23 cellular contexts compared by ENCODE assay signal in genomic region chr4:39169426-39169825, GRCh38. TPM values are rescaled to one million over a fixed set of nuclear protein-coding genes. Genes with fewer than 3 reads are reported as not detected.
DNase-seq lines count a peak whose midpoint lies in the region; ATAC-seq, FAIRE-seq and TF ChIP-seq lines count a peak whose summit lies in the region.
"Had no signal": no experiment of that assay in that cellular context is flagged by ENCODE, and none has a peak within 500 bp of the region (broad histone marks: within the 10 kb centered on the region; RNA-seq: fewer than 3 reads in every experiment).

No MANE protein-coding gene starts in this region.

- H3K36me3 ChIP-seq in H1 (ENCODE audit: control insufficient read depth in 2 of 4, insufficient read depth in 4 of 4, low read length in 3 of 4) = no peaks in the 10 kb centered on the region
- H3K36me3 ChIP-seq in transverse colon = no peaks in the 10 kb centered on the region

- no peak overlapping the region for H3K4ac ChIP-seq in H1 (replicated peaks; ENCODE audit: insufficient read length, low read depth, low read length)

- H3K14ac ChIP-seq in H1 (ENCODE audit: insufficient read length) = no peak overlapping the region

- no peak for TF ChIP-seq POLR2A in H1 (IDR thresholded peaks at IDR 0.05; ENCODE audit: control extremely low read depth in 1 of 2, low read depth in 2 of 2, low read length in 2 of 2)
- no peak for TF ChIP-seq POLR2A in transverse colon (IDR thresholded peaks at IDR 0.05)

- in situ Hi-C loops in ACHN (cut with HindIII; ENCODE audit: low pct_ligation_motif_present, low pct_unique_long_range_greater_than_20kb, low sequenced_read_pairs) (no loop called here), transverse colon (cut with MboI; ENCODE audit: low pct_ligation_motif_present in 1 of 4, low pct_unique_long_range_greater_than_20kb in 1 of 4, low sequenced_read_pairs in 3 of 4) (no loop called here)

- H4K20me1 ChIP-seq in H1 (replicated peaks in 1 of 2; ENCODE audit: control insufficient read depth in 1 of 2, insufficient read depth in 2 of 2, low read length in 2 of 2) = no peaks in the 10 kb centered on the region

- intact Hi-C loops in transverse colon (cut with DNase I; ENCODE audit: low total_unique reads) = no loop called here

- H3K4me3 ChIP-seq in H1 (ENCODE audit: extremely low read depth in 1 of 4, insufficient read depth in 2 of 4, low read depth in 3 of 4, low read length in 4 of 4) (no peak overlapping the region), transverse colon (no peak overlapping the region)
- H3K4me3 ChIP-seq: coronary artery had no signal

- WGBS in H1 (ENCODE audit: extremely low coverage in 1 of 2, insufficient coverage in 1 of 2, insufficient read length in 1 of 2, insufficient replicate concordance in 2 of 2, low coverage in 1 of 2, low lambda C conversion rate in 2 of 2, missing lambda C conversion rate in 1 of 2), 2 experiments = 86% methylated on average over 3 of the region's 3 CpGs; no CpG with 5 or more reads in 1 of the 2 experiments
- WGBS in transverse colon (ENCODE audit: low coverage in 1 of 2), 2 donors = 57% methylated on average over 3 of the region's 3 CpGs; no CpG with 5 or more reads in 1 of the 2 donors

- DNase-seq in ACHN (peak; percentile 3), HK-2 (ENCODE audit: unreplicated experiment) (peak; percentile 1), RCC 7860 (ENCODE audit: low spot score) (peak; percentile 11), H1 (ENCODE audit: low read depth in 1 of 2, low spot score in 2 of 2) (no peak), SKM-1 (lab: John Stamatoyannopoulos, UW; ENCODE audit: unreplicated experiment) (no peak), transverse colon (no peak), NCI-H748 treated with DMSO at 0.1 percent for 48 hours (lab: John Stamatoyannopoulos, UW) (no peak)
- DNase-seq in activated naive CD4-positive, alpha-beta T cell treated with anti-CD3 and anti-CD28 coated beads, Interleukin-2, amount 50 U/mL, for 72 hours (ENCODE audit: low spot score in 2 of 2) = no peak
- DNase-seq: activated CD4-positive, alpha-beta T cell treated with anti-CD3 and anti-CD28 coated beads for 4 hours; HCEC 1CT; NCI-H1694; NCI-H226; RPMI8226; T-cell had no signal

- no peak overlapping the region for H2BK5ac ChIP-seq in H1 (ENCODE audit: low read depth, low read length)

- H3K27ac ChIP-seq in H1 (ENCODE audit: low read depth, low read length) (no peak overlapping the region), transverse colon (no peak overlapping the region)
- H3K27ac ChIP-seq: C4-2B, coronary artery had no signal

- H3K79me2 ChIP-seq in H1 (ENCODE audit: control insufficient read depth in 1 of 2, insufficient read depth in 2 of 2, low read length in 2 of 2) = no peaks in the 10 kb centered on the region

- H3K23ac ChIP-seq in H1 (ENCODE audit: insufficient read length) = no peak overlapping the region

- no peaks in the 10 kb centered on the region for H3K23me2 ChIP-seq in H1 (ENCODE audit: low read depth, low read length)

- H3K27me3 ChIP-seq in H1 (replicated peaks in 1 of 4; ENCODE audit: control insufficient read depth in 3 of 4, extremely low read depth in 1 of 4, insufficient read depth in 3 of 4, low read length in 3 of 4) = no peaks in the 10 kb centered on the region
- H3K27me3 ChIP-seq in transverse colon = no peaks in the 10 kb centered on the region

- no peak overlapping the region for H2BK12ac ChIP-seq in H1 (ENCODE audit: low read depth, low read length)

- no peak for TF ChIP-seq RAD21 in H1 (IDR thresholded peaks at IDR 0.05 in 1 of 2, conservative IDR thresholded peaks at IDR 0.05 in 1 of 2; ENCODE audit: low read depth in 2 of 2, low read length in 2 of 2)

- no peak for ATAC-seq in activated naive CD4-positive, alpha-beta T cell treated with anti-CD3 and anti-CD28 coated beads, Interleukin-2, amount 50 U/mL, for 72 hours
- ATAC-seq: natural killer cell treated with Interleukin-12 subunit alpha and Interleukin-12 subunit beta and Interleukin-15 and Interleukin-18, amount 100 ng/mL, for 72 hours; stimulated activated memory B cell treated with anti-CD40 and anti-IgM and Interleukin-4, amounts not matched to agents 10 μg/mL and 1 μg/mL and 100 μg/mL, for 72 hours; T-cell had no signal

- H2BK15ac ChIP-seq in H1 (ENCODE audit: low read length) = no peak overlapping the region

- no peak overlapping the region for H2BK120ac ChIP-seq in H1 (replicated peaks; ENCODE audit: low read depth, low read length)

- no peak for TF ChIP-seq EP300 in H1 (IDR thresholded peaks at IDR 0.05; ENCODE audit: borderline replicate concordance in 1 of 2, low read depth in 2 of 2, low read length in 2 of 2)
- TF ChIP-seq EP300 in transverse colon (IDR thresholded peaks at IDR 0.05; ENCODE audit: low read depth) = no peak

- no peak overlapping the region for H4K91ac ChIP-seq in H1 (replicated peaks; ENCODE audit: insufficient read length, low read length)

- H4K5ac ChIP-seq in H1 (ENCODE audit: insufficient read length, low read depth, low read length) = no peak overlapping the region

- H3K9me3 Mint-ChIP-seq in activated naive CD4-positive, alpha-beta T cell treated with anti-CD3 and anti-CD28 coated beads, Interleukin-2, amount 50 U/mL, for 72 hours = peaks cover 7% of the 10 kb centered on the region in 2 donors

- no peaks in the 10 kb centered on the region for H3K9me3 ChIP-seq in H1 (ENCODE audit: insufficient read depth in 2 of 2, low read depth in 1 of 2, low read length in 1 of 2)
- H3K9me3 ChIP-seq in transverse colon = no peaks in the 10 kb centered on the region

- no peak overlapping the region for H3K9ac ChIP-seq in H1 (replicated peaks in 1 of 4; ENCODE audit: extremely low read depth in 1 of 4, low read depth in 3 of 4, low read length in 3 of 4)

- no peak overlapping the region for H3K56ac ChIP-seq in H1 (replicated peaks; ENCODE audit: insufficient read length, low read depth, low read length)

- H3K27ac Mint-ChIP-seq in activated naive CD4-positive, alpha-beta T cell treated with anti-CD3 and anti-CD28 coated beads, Interleukin-2, amount 50 U/mL, for 72 hours = no peak overlapping the region
- H3K27ac Mint-ChIP-seq: activated naive CD8-positive, alpha-beta T cell; activated T-helper 1 cell treated with anti-CD3 and anti-CD28 coated beads, Interleukin-12 subunit alpha, Interleukin-12 subunit beta, Interleukin-2, Interleukin-4 antibody, amounts not matched to agents 30 ng/mL and 10 ng/mL and 1 ng/mL, durations not matched to agents 14 hours and 24 hours and 36 hours; mesothelial cell of epicardium; natural killer cell treated with Interleukin-12 subunit alpha and Interleukin-12 subunit beta and Interleukin-15 and Interleukin-18, amount 100 ng/mL, for 72 hours; stimulated activated memory B cell treated with anti-CD40 and anti-IgM and Interleukin-4, amounts not matched to agents 10 μg/mL and 1 μg/mL and 100 μg/mL, for 72 hours; T-cell had no signal

- FAIRE-seq in RCC 7860 (lab: Jason Lieb, UNC) (peak; percentile 25), H1 (lab: Jason Lieb, UNC) (no peak)
- FAIRE-seq: GM12892, TTC549 had no signal

- POLR2A ChIA-PET in H1 (lab: Charles Lee; ENCODE audit: partially characterized antibody) = no interaction called here

- CTCF ChIA-PET in H1 (lab: Charles Lee; ENCODE audit: partially characterized antibody) = no interaction called here

- H2BK20ac ChIP-seq in H1 (ENCODE audit: low read length) = no peak overlapping the region

- H3K79me1 ChIP-seq in H1 (ENCODE audit: low read depth, low read length) = no peaks in the 10 kb centered on the region

- H3K18ac ChIP-seq in H1 (ENCODE audit: extremely low read depth, low read length) = no peak overlapping the region

- no peak overlapping the region for H4K8ac ChIP-seq in H1 (ENCODE audit: extremely low read depth, insufficient read depth, low read length)

- no peak overlapping the region for H3K4me2 ChIP-seq in H1 (ENCODE audit: insufficient read depth in 1 of 2, low read depth in 2 of 2, low read length in 2 of 2)

- H2AK5ac ChIP-seq in H1 (ENCODE audit: low read depth, low read length) = no peak overlapping the region

- H2AFZ ChIP-seq in H1 (ENCODE audit: low read length) = 0 out of 2 replicates have a peak overlapping the region, but pooled peaks have one; percentile 4

- TF ChIP-seq CTCF in H1 (IDR thresholded peaks at IDR 0.05; ENCODE audit: control extremely low read depth in 1 of 3, insufficient read depth in 1 of 3, low read depth in 1 of 3, low read length in 3 of 3) (no peak), transverse colon (IDR thresholded peaks at IDR 0.05) (no peak)

- no peaks in the 10 kb centered on the region for H3K36me3 Mint-ChIP-seq in activated naive CD4-positive, alpha-beta T cell treated with anti-CD3 and anti-CD28 coated beads, Interleukin-2, amount 50 U/mL, for 72 hours
- H3K36me3 Mint-ChIP-seq: mesothelial cell of epicardium; natural killer cell treated with Interleukin-12 subunit alpha and Interleukin-12 subunit beta and Interleukin-15 and Interleukin-18, amount 100 ng/mL, for 72 hours; T-cell had no signal

- peaks cover 0 to 3% (median 0%) of the 10 kb centered on the region in 4 experiments; a peak in 3 of 7 replicates for H3K4me1 ChIP-seq in H1 (replicated peaks in 1 of 4; ENCODE audit: control insufficient read depth in 3 of 4, insufficient read depth in 4 of 4, low read length in 3 of 4)
- no peaks in the 10 kb centered on the region for H3K4me1 ChIP-seq in transverse colon

TF ChIP-seq in H1, 55 proteins besides CTCF, POLR2A, EP300 and RAD21:
- TF ChIP-seq USF2 (IDR thresholded peaks at IDR 0.05; ENCODE audit: low read length) (no peak), BACH1 (IDR thresholded peaks at IDR 0.05; ENCODE audit: low read length) (no peak), JUN (IDR thresholded peaks at IDR 0.05; ENCODE audit: low read depth, low read length) (no peak)

RNA-seq across cellular contexts. Expression of gene WDR19, which starts 12.9 kb away (rescaled TPM):
- 19.7 and 22.2 TPM in 2 replicates for total RNA-seq in H1 (2021; fragmentation: NEBNext Ultra II Directional; extraction: Animal tissue kit (Norgen Biotek cat#: 25700))
- polyA plus RNA-seq in H1 (2011; rRNA removed) = 16.9 and 23.3 TPM in 2 replicates
- 27.7 TPM for polyA plus RNA-seq in H1 (2011; cell fraction: cytosol; rRNA removed)
- polyA plus RNA-seq in H1 (2011; cell fraction: nucleus; rRNA removed) = 50.1 TPM
- 19.9 to 33.1 TPM (median 21.4 TPM) in 4 replicates for polyA plus RNA-seq in H1 (2012, experiment 1 of 2)
- 2.1 TPM for polyA plus RNA-seq in H1 (2012, experiment 2 of 2)
- 19.2 TPM for polyA plus RNA-seq in H1 (2013, experiment 1 of 2)
- polyA plus RNA-seq in H1 (2013, experiment 2 of 2) = 16.2 TPM
- polyA minus RNA-seq in H1 (2011; rRNA and poly(A)+ RNA removed) = 28.0 and 32.0 TPM in 2 replicates
- 12.8 TPM for polyA minus RNA-seq in H1 (2011; cell fraction: cytosol; rRNA and poly(A)+ RNA removed)
- 43.1 TPM for polyA minus RNA-seq in H1 (2011; cell fraction: nucleus; rRNA and poly(A)+ RNA removed)
- 10 to 100 TPM; 10.6 to 15.3 TPM for total RNA-seq in activated naive CD4-positive, alpha-beta T cell treated with anti-CD3 and anti-CD28 coated beads, Interleukin-2, amount 50 U/mL, for 72 hours
- 10 to 100 TPM; 10.4 to 92.9 (median 36.4) TPM for total RNA-seq in transverse colon

Comparison
In these comparisons a context has a peak if more than half of its experiments do, and no peak if none do; other contexts are left out.
1. DNase-seq: peak in ACHN (single experiment), HK-2 (single experiment) and RCC 7860 (single experiment); none in H1 (0 of 2), SKM-1 (single experiment), activated naive CD4-positive, alpha-beta T cell treated with anti-CD3 and anti-CD28 coated beads, Interleukin-2, amount 50 U/mL, for 72 hours (0 of 2), transverse colon (single experiment) and NCI-H748 treated with DMSO at 0.1 percent for 48 hours (single experiment).